In the genomic region with DNA sequence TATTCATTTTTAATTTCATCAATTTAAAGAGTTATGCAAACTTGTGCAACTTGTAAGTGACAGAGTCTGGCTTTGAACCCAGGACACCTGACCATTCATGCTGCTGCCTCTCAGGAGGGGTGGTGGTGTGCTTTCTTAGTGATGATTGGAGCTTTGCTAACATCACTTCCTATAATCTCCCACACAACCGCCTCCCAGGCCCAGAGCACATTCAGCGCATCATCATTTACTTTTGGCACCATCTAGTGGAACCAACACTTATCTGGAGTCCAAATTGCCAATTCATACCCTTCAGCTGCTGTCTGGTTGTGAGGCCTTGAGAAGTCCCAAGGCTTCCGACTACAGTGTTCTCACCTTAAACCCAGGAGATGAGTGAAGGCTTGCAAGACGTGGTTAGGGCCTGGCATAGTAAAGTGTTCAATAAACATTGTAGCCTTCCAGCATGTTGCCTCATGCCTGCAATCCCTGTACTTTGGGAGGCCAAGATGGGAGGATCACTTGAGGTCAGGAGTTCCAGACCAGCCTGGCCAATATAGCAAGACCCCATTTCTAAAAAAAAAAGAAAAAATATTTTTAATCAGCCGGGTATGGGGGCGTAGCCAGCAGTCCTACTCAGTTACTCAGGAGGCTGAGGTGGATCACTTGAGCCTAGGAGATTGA, we compare ENCODE assay signal across 1 cellular context.
TF ChIP-seq lines count a peak whose summit lies in the region.

No MANE protein-coding gene starts in this region.

TF ChIP-seq in HepG2, 621 proteins besides CTCF, POLR2A, EP300 and RAD21 (continued from another document and continues in another):
- TF ChIP-seq RFXANK (CRISPR knock-in tag; IDR thresholded peaks at IDR 0.05) = 0 out of 2 replicates have a peak, but pooled peaks have one; percentile 45
- no peak for TF ChIP-seq RXRA (CRISPR knock-in tag; IDR thresholded peaks at IDR 0.05)
- TF ChIP-seq EZH2 (conservative IDR thresholded peaks at IDR 0.05; ENCODE audit: low read depth, low read length) = no peak
- TF ChIP-seq ZBTB25 (CRISPR knock-in tag; IDR thresholded peaks at IDR 0.05) = 0 out of 2 replicates have a peak, but pooled peaks have one; percentile 32
- TF ChIP-seq ZKSCAN5 (CRISPR knock-in tag; IDR thresholded peaks at IDR 0.05) = peak; percentile 73; the same call in 1 of the 2 replicates
- peak; percentile 34; the same call in 1 of the 2 replicates for TF ChIP-seq HDAC2 (CRISPR knock-in tag; IDR thresholded peaks at IDR 0.05)
- no peak for TF ChIP-seq FOXM1 (CRISPR knock-in tag; IDR thresholded peaks at IDR 0.05)
- TF ChIP-seq, protein P1, sequence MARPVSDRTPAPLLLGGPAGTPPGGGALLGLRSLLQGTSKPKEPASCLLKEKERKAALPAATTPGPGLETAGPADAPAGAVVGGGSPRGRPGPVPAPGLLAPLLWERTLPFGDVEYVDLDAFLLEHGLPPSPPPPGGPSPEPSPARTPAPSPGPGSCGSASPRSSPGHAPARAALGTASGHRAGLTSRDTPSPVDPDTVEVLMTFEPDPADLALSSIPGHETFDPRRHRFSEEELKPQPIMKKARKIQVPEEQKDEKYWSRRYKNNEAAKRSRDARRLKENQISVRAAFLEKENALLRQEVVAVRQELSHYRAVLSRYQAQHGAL (CRISPR knock-in tag; IDR thresholded peaks at IDR 0.05; ENCODE audit: not compliant biosample characterization) = no peak
- no peak for TF ChIP-seq ZNF407 (CRISPR knock-in tag; IDR thresholded peaks at IDR 0.05; ENCODE audit: not compliant biosample characterization)
- TF ChIP-seq ZNF512B (CRISPR knock-in tag; IDR thresholded peaks at IDR 0.05; ENCODE audit: borderline replicate concordance) = no peak
- TF ChIP-seq MTA3 (CRISPR knock-in tag; IDR thresholded peaks at IDR 0.05) = no peak
- TF ChIP-seq NAIF1 (CRISPR knock-in tag; IDR thresholded peaks at IDR 0.05; ENCODE audit: borderline replicate concordance) = no peak
- no peak for TF ChIP-seq SAFB2 (CRISPR knock-in tag; IDR thresholded peaks at IDR 0.05; ENCODE audit: borderline replicate concordance, low read depth)
- TF ChIP-seq, protein P2, sequence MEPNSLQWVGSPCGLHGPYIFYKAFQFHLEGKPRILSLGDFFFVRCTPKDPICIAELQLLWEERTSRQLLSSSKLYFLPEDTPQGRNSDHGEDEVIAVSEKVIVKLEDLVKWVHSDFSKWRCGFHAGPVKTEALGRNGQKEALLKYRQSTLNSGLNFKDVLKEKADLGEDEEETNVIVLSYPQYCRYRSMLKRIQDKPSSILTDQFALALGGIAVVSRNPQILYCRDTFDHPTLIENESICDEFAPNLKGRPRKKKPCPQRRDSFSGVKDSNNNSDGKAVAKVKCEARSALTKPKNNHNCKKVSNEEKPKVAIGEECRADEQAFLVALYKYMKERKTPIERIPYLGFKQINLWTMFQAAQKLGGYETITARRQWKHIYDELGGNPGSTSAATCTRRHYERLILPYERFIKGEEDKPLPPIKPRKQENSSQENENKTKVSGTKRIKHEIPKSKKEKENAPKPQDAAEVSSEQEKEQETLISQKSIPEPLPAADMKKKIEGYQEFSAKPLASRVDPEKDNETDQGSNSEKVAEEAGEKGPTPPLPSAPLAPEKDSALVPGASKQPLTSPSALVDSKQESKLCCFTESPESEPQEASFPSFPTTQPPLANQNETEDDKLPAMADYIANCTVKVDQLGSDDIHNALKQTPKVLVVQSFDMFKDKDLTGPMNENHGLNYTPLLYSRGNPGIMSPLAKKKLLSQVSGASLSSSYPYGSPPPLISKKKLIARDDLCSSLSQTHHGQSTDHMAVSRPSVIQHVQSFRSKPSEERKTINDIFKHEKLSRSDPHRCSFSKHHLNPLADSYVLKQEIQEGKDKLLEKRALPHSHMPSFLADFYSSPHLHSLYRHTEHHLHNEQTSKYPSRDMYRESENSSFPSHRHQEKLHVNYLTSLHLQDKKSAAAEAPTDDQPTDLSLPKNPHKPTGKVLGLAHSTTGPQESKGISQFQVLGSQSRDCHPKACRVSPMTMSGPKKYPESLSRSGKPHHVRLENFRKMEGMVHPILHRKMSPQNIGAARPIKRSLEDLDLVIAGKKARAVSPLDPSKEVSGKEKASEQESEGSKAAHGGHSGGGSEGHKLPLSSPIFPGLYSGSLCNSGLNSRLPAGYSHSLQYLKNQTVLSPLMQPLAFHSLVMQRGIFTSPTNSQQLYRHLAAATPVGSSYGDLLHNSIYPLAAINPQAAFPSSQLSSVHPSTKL (CRISPR knock-in tag; IDR thresholded peaks at IDR 0.05) = peak; percentile 37; the same call in 1 of the 2 replicates
- TF ChIP-seq CC2D1A (CRISPR knock-in tag; IDR thresholded peaks at IDR 0.05) = no peak
- peak; percentile 67; the same call in 1 of the 2 replicates for TF ChIP-seq ZNF580 (CRISPR knock-in tag; IDR thresholded peaks at IDR 0.05; ENCODE audit: borderline replicate concordance, low read depth)
- no peak for TF ChIP-seq KMT2A (CRISPR knock-in tag; IDR thresholded peaks at IDR 0.05)
- TF ChIP-seq CREB1 (IDR thresholded peaks at IDR 0.05) = 0 out of 2 replicates have a peak, but pooled peaks have one; percentile 29
- TF ChIP-seq CREB1 (CRISPR knock-in tag; IDR thresholded peaks at IDR 0.05) = peak; percentile 49
- no peak for TF ChIP-seq ZNF230 (CRISPR knock-in tag; IDR thresholded peaks at IDR 0.05)
- TF ChIP-seq NR2F6 (IDR thresholded peaks at IDR 0.05) = 0 out of 2 replicates have a peak, but pooled peaks have one; percentile 11
- 0 out of 2 replicates have a peak, but pooled peaks have one; percentile 17 for TF ChIP-seq NR2F6 (CRISPR knock-in tag; IDR thresholded peaks at IDR 0.05)
- TF ChIP-seq AGO2 (optimal IDR thresholded peaks at IDR 0.05; ENCODE audit: low read depth, low read length) = no peak
- no peak for TF ChIP-seq ZBTB43 (CRISPR knock-in tag; conservative IDR thresholded peaks at IDR 0.05)
- peak; percentile 50; the same call in 1 of the 2 replicates for TF ChIP-seq SALL1 (CRISPR knock-in tag; IDR thresholded peaks at IDR 0.05)
- TF ChIP-seq, protein P3, sequence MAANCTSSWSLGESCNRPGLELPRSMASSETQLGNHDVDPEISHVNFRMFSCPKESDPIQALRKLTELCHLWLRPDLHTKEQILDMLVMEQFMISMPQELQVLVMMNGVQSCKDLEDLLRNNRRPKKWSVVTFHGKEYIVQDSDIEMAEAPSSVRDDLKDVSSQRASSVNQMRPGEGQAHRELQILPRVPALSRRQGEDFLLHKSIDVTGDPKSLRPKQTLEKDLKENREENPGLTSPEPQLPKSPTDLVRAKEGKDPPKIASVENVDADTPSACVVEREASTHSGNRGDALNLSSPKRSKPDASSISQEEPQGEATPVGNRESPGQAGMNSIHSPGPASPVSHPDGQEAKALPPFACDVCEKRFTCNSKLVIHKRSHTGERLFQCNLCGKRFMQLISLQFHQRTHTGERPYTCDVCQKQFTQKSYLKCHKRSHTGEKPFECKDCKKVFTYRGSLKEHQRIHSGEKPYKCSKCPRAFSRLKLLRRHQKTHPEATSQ (CRISPR knock-in tag; IDR thresholded peaks at IDR 0.05; ENCODE audit: borderline replicate concordance) = no peak
- no peak for TF ChIP-seq ELK4 (CRISPR knock-in tag; IDR thresholded peaks at IDR 0.05; ENCODE audit: borderline replicate concordance)
- TF ChIP-seq ZNF883 (CRISPR knock-in tag; IDR thresholded peaks at IDR 0.05; ENCODE audit: not compliant biosample characterization) = no peak
